20 cellular contexts compared by ENCODE assay signal in genomic region chr7:107276220-107276827, GRCh38.
"Had no signal": no experiment of that assay in that cellular context is flagged by ENCODE, and none has a peak within 500 bp of the region (broad histone marks: within the 10 kb centered on the region; RNA-seq: fewer than 3 reads in every experiment).

No MANE protein-coding gene starts in this region.

- H3K27me3 ChIP-seq: SJCRH30 had no signal

- H3K4me2 ChIP-seq: KMS-11 had no signal

- H3K4me3 ChIP-seq: K562, SJCRH30 had no signal

- ATAC-seq: K562, SK-N-SH treated with all-trans-retinoic acid at 6 μM for 48 hours had no signal

- DNase-seq: MV-4-11, NCI-H1048, NCI-H1105, NCI-H1417, NCI-H1436 treated with DMSO at 0.1 percent for 48 hours, NCI-H1694, NCI-H187 treated with DMSO at 0.1 percent for 48 hours, NCI-H2029 treated with DMSO at 0.1 percent for 48 hours, NCI-H2171 treated with DMSO at 0.1 percent for 48 hours, NCI-H345, NCI-H446 treated with DMSO at 0.1 percent for 48 hours, NCI-H510A treated with DMSO at 0.1 percent for 48 hours, NCI-H526 treated with DMSO at 0.1 percent for 48 hours, NCI-H748 treated with DMSO at 0.1 percent for 48 hours, SHP77, SJCRH30 had no signal

- FAIRE-seq: K562 had no signal

- H3K9me3 ChIP-seq: SJCRH30 had no signal

- H3K9ac ChIP-seq: KMS-11 had no signal

- H3K27ac ChIP-seq: KMS-11, RWPE1, SJCRH30 had no signal
